Comparison of ENCODE assay signal across 2 cellular contexts in the genomic region with DNA sequence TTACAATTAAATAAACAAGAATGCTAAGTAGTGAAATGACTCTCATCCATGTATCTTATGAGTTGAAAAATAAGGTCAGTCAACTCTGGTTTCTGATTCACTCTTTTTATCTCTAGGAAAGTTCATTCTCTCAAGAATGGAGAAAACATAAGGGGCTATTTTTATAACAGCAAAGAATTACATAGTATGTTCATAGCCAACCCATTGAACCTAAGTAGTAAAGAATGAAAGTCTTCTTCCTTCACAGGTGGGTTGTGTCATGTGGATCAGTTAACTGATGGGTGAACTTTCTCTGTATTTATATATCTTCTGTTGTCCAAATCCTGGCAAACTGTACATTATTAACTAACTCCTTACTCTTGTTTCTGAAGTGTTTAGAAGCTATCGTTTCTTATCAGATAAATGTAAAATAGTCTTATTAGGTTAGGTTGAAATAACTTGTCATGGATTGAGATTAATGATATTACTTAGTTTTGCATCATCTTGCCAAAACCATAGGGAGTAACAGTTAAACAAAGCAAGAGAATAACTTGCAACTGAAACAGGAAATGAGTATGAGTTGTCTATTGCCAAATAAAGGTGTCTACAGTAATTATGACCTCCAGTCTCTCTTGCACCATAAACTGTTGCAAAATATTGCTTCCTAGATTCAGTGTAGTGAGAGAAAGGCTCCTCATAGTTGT.
TF ChIP-seq lines count a peak whose summit lies in the region.

No MANE protein-coding gene starts in this region.

TF ChIP-seq in SK-N-SH treated with all-trans-retinoic acid at 6 μM for 48 hours, 23 proteins besides CTCF, POLR2A, EP300 and RAD21 (continued from another document):
- TF ChIP-seq, protein P1, sequence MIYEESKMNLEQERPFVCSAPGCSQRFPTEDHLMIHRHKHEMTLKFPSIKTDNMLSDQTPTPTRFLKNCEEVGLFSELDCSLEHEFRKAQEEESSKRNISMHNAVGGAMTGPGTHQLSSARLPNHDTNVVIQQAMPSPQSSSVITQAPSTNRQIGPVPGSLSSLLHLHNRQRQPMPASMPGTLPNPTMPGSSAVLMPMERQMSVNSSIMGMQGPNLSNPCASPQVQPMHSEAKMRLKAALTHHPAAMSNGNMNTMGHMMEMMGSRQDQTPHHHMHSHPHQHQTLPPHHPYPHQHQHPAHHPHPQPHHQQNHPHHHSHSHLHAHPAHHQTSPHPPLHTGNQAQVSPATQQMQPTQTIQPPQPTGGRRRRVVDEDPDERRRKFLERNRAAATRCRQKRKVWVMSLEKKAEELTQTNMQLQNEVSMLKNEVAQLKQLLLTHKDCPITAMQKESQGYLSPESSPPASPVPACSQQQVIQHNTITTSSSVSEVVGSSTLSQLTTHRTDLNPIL (CRISPR knock-in tag; IDR thresholded peaks at IDR 0.05; ENCODE audit: low read depth) = no peak

TF ChIP-seq in SK-N-SH, 30 proteins besides CTCF, POLR2A, EP300 and RAD21 (continued from another document):
- TF ChIP-seq, protein P2, sequence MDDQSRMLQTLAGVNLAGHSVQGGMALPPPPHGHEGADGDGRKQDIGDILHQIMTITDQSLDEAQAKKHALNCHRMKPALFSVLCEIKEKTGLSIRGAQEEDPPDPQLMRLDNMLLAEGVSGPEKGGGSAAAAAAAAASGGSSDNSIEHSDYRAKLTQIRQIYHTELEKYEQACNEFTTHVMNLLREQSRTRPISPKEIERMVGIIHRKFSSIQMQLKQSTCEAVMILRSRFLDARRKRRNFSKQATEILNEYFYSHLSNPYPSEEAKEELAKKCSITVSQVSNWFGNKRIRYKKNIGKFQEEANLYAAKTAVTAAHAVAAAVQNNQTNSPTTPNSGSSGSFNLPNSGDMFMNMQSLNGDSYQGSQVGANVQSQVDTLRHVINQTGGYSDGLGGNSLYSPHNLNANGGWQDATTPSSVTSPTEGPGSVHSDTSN (IDR thresholded peaks at IDR 0.05) = no peak
- TF ChIP-seq FOSL2 (IDR thresholded peaks at IDR 0.05; ENCODE audit: borderline replicate concordance, low read depth) (no peak), CHD2 (IDR thresholded peaks at IDR 0.05; ENCODE audit: low read length, partially characterized antibody) (no peak)
- TF ChIP-seq, protein P3, sequence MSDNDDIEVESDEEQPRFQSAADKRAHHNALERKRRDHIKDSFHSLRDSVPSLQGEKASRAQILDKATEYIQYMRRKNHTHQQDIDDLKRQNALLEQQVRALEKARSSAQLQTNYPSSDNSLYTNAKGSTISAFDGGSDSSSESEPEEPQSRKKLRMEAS (IDR thresholded peaks at IDR 0.05; ENCODE audit: low read depth) = no peak
